In the genomic region with DNA sequence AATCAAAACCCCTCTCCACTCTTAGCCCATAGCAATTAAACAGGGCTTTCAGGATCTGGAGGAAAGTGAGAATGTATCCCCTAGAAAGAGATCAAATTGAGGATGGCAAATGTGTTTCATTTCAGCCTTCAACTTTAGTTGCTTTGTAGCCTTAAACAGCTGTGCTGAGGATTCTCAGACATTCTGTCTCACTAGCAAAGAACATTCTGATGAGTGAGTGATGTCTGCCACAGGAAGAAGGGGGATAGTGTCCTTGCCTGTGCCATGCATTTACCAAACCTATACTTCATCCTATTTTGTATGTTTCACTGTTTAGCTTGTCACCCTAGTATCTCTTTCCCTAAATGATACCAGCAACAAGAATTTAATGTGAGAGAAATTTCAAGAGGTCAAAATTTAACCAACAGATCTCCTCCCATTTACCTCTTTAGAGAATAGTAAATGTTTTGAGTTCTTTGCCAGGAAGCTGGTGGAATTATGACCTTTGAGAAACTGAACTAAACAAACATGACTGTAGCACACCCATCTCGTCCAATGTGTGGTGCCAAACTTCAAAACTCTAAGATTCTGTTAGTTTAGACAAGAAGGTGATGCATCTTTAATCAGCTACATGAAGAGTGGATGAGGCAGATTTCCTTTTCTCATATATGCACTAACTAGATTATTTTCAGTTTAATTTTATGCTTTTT, we compare ENCODE assay signal across 1 cellular context.
TF ChIP-seq lines count a peak whose summit lies in the region.

No MANE protein-coding gene starts in this region.

TF ChIP-seq in H1, 55 proteins besides CTCF, POLR2A, EP300 and RAD21 (continued from another document):
- TF ChIP-seq ATF2 (IDR thresholded peaks at IDR 0.05; ENCODE audit: low read length) (no peak), CTBP2 (IDR thresholded peaks at IDR 0.05; ENCODE audit: borderline replicate concordance, insufficient read depth, insufficient read length, low read length) (no peak), SP4 (IDR thresholded peaks at IDR 0.05; ENCODE audit: low read length) (no peak), CEBPB (IDR thresholded peaks at IDR 0.05; ENCODE audit: low read depth, low read length) (no peak), CHD1 (IDR thresholded peaks at IDR 0.05; ENCODE audit: low read depth, low read length) (no peak)
- TF ChIP-seq, protein P1, sequence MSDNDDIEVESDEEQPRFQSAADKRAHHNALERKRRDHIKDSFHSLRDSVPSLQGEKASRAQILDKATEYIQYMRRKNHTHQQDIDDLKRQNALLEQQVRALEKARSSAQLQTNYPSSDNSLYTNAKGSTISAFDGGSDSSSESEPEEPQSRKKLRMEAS (IDR thresholded peaks at IDR 0.05) = no peak
TF ChIP-seq in H1: peak in this region for 0.
